17 cellular contexts compared by ENCODE assay signal in genomic region chr5:32458799-32459400, GRCh38. TPM values are rescaled to one million over a fixed set of nuclear protein-coding genes. Genes with fewer than 3 reads are reported as not detected.
DNase-seq lines count a peak whose midpoint lies in the region; ATAC-seq and TF ChIP-seq lines count a peak whose summit lies in the region.
"Had no signal": no experiment of that assay in that cellular context is flagged by ENCODE, and none has a peak within 500 bp of the region (broad histone marks: within the 10 kb centered on the region; RNA-seq: fewer than 3 reads in every experiment).

No MANE protein-coding gene starts in this region.

- POLR2A ChIA-PET in HEK293 (lab: Yijun Ruan, JAX): no interaction called here

- H3K4me3 ChIP-seq in HEK293 (ENCODE audit: low read depth, low read length) (no peak overlapping the region), fibroblast of the aortic adventitia (ENCODE audit: low read depth, low read length) (no peak overlapping the region), liver (ENCODE audit: low read depth in 1 of 3, low read length in 3 of 3) (no peak overlapping the region)
- H3K4me3 ChIP-seq: GM23338 had no signal

- no peak overlapping the region for H3K9ac ChIP-seq in liver (ENCODE audit: low read depth in 1 of 2, low read length in 2 of 2)

- CTCF ChIA-PET in HEK293 (lab: Yijun Ruan, JAX): interaction anchor here (1.1 kb wide), 1 partner anchor 131 kb away, joined by 7 read pairs; no protein-coding TSS in a partner anchor

- H3K9me3 ChIP-seq in HEK293 (ENCODE audit: control insufficient read depth, insufficient read depth, low read depth, low read length): no peaks in the 10 kb centered on the region
- H3K9me3 ChIP-seq in liver (ENCODE audit: control insufficient read depth in 4 of 4, low read length in 3 of 4): peaks cover 0 to 3% (median 0%) of the 10 kb centered on the region in 4 donors
- H3K9me3 ChIP-seq: BE2C had no signal

- H3K36me3 ChIP-seq in HEK293 (ENCODE audit: control insufficient read depth in 2 of 2, insufficient read depth in 1 of 2, low read length in 2 of 2): no peaks in the 10 kb centered on the region
- H3K36me3 ChIP-seq in liver (ENCODE audit: control insufficient read depth in 4 of 4, insufficient read depth in 3 of 4, low read depth in 1 of 4, low read length in 3 of 4): no peaks in the 10 kb centered on the region
- H3K36me3 ChIP-seq: BE2C had no signal

- peak; percentile 55 for DNase-seq in fibroblast of the aortic adventitia (ENCODE audit: low read depth)
- DNase-seq: ACHN; BE2C; C1 segment of cervical spinal cord; CD4-positive, CD25-positive, alpha-beta regulatory T cell; DMS153; DMS79; GF-D8; H7; KBM-7 had no signal

- ATAC-seq in GM18909 (IDR thresholded peaks at IDR 0.05; ENCODE audit: poor library complexity, unreplicated experiment) (no peak), GM18867 (IDR thresholded peaks at IDR 0.05; ENCODE audit: unreplicated experiment) (no peak), GM21381 (IDR thresholded peaks at IDR 0.05; ENCODE audit: unreplicated experiment) (no peak)
- ATAC-seq: GM23338, HCT116 had no signal

- TF ChIP-seq RAD21 in liver (IDR thresholded peaks at IDR 0.05): peak in 1 of 2 donors; percentile 62

- H3K27ac ChIP-seq in HEK293 (ENCODE audit: extremely low read depth, low read depth, low read length) (no peak overlapping the region), liver (ENCODE audit: low read depth in 1 of 2, low read length in 2 of 2) (no peak overlapping the region)

- H3K27me3 ChIP-seq in liver (ENCODE audit: control insufficient read depth in 4 of 4, insufficient read depth in 4 of 4, low read length in 3 of 4): no peaks in the 10 kb centered on the region
- H3K27me3 ChIP-seq: BE2C had no signal

- 52% methylated on average over 5 of the region's 5 CpGs for WGBS in liver

- TF ChIP-seq CTCF in HEK293 (tag by site-specific recombination; IDR thresholded peaks at IDR 0.05): no peak
- TF ChIP-seq CTCF in fibroblast of the aortic adventitia (IDR thresholded peaks at IDR 0.05; ENCODE audit: insufficient read depth, low read length): no peak
- no peak for TF ChIP-seq CTCF in liver (IDR thresholded peaks at IDR 0.05; ENCODE audit: low read depth, low read length, missing input control)

- H3K4me1 ChIP-seq in HEK293 (ENCODE audit: control insufficient read depth, insufficient read depth, low read length) (no peaks in the 10 kb centered on the region), liver (ENCODE audit: control insufficient read depth in 4 of 4, insufficient read depth in 4 of 4, low read length in 3 of 4) (peaks cover 0 to 9% (median 4%) of the 10 kb centered on the region in 4 donors)
- H3K4me1 ChIP-seq: BE2C had no signal

TF ChIP-seq in HEK293, 187 proteins besides CTCF, POLR2A, EP300 and RAD21:
- peak; percentile 79 for TF ChIP-seq ZNF585B (tag by site-specific recombination; IDR thresholded peaks at IDR 0.05)
- TF ChIP-seq ZNF19 (tag by site-specific recombination; IDR thresholded peaks at IDR 0.05; ENCODE audit: low read depth): no peak
- TF ChIP-seq ZNF221 (tag by site-specific recombination; IDR thresholded peaks at IDR 0.05; ENCODE audit: borderline replicate concordance): no peak
- no peak for TF ChIP-seq ZNF792 (tag by site-specific recombination; IDR thresholded peaks at IDR 0.05)
- TF ChIP-seq ZNF670 (tag by site-specific recombination; IDR thresholded peaks at IDR 0.05; ENCODE audit: low read depth): no peak
- TF ChIP-seq, protein P1, sequence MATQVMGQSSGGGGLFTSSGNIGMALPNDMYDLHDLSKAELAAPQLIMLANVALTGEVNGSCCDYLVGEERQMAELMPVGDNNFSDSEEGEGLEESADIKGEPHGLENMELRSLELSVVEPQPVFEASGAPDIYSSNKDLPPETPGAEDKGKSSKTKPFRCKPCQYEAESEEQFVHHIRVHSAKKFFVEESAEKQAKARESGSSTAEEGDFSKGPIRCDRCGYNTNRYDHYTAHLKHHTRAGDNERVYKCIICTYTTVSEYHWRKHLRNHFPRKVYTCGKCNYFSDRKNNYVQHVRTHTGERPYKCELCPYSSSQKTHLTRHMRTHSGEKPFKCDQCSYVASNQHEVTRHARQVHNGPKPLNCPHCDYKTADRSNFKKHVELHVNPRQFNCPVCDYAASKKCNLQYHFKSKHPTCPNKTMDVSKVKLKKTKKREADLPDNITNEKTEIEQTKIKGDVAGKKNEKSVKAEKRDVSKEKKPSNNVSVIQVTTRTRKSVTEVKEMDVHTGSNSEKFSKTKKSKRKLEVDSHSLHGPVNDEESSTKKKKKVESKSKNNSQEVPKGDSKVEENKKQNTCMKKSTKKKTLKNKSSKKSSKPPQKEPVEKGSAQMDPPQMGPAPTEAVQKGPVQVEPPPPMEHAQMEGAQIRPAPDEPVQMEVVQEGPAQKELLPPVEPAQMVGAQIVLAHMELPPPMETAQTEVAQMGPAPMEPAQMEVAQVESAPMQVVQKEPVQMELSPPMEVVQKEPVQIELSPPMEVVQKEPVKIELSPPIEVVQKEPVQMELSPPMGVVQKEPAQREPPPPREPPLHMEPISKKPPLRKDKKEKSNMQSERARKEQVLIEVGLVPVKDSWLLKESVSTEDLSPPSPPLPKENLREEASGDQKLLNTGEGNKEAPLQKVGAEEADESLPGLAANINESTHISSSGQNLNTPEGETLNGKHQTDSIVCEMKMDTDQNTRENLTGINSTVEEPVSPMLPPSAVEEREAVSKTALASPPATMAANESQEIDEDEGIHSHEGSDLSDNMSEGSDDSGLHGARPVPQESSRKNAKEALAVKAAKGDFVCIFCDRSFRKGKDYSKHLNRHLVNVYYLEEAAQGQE (tag by site-specific recombination; IDR thresholded peaks at IDR 0.05): no peak

TF ChIP-seq in liver, 16 proteins besides CTCF, POLR2A, EP300 and RAD21:
- TF ChIP-seq FOXA1 (IDR thresholded peaks at IDR 0.05): no peak
- no peak for TF ChIP-seq ZBTB33 (IDR thresholded peaks at IDR 0.05)
- no peak for TF ChIP-seq TAF1 (conservative IDR thresholded peaks at IDR 0.05)
- peak; percentile 97 for TF ChIP-seq SP1 (IDR thresholded peaks at IDR 0.05)
- TF ChIP-seq HNF4A (conservative IDR thresholded peaks at IDR 0.05): peak; percentile 96 to 98
- TF ChIP-seq GABPA (IDR thresholded peaks at IDR 0.05 in 1 of 2, conservative IDR thresholded peaks at IDR 0.05 in 1 of 2): no peak
- TF ChIP-seq EGR1 (IDR thresholded peaks at IDR 0.05; ENCODE audit: low read depth in 2 of 2): no peak
- TF ChIP-seq, protein P2, sequence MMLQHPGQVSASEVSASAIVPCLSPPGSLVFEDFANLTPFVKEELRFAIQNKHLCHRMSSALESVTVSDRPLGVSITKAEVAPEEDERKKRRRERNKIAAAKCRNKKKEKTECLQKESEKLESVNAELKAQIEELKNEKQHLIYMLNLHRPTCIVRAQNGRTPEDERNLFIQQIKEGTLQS (IDR thresholded peaks at IDR 0.05): no peak
- TF ChIP-seq, protein P1 (IDR thresholded peaks at IDR 0.05): peak; percentile 51
- peak; percentile 48 for TF ChIP-seq YY1 (IDR thresholded peaks at IDR 0.05)
- TF ChIP-seq RXRA (IDR thresholded peaks at IDR 0.05): peak; percentile 54 to 72
- TF ChIP-seq JUND (IDR thresholded peaks at IDR 0.05): peak; percentile 60 to 61
- no peak for TF ChIP-seq NR2F2 (IDR thresholded peaks at IDR 0.05)
- TF ChIP-seq HNF4G (IDR thresholded peaks at IDR 0.05): peak; percentile 90
- no peak for TF ChIP-seq FOXA2 (IDR thresholded peaks at IDR 0.05)
- TF ChIP-seq, protein P3, sequence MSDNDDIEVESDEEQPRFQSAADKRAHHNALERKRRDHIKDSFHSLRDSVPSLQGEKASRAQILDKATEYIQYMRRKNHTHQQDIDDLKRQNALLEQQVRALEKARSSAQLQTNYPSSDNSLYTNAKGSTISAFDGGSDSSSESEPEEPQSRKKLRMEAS (IDR thresholded peaks at IDR 0.05): peak; percentile 71
TF ChIP-seq in liver: peak in this region for 8.

RNA-seq across cellular contexts. Expression of gene ZFR, which starts 14.4 kb away (rescaled TPM):
- total RNA-seq in fibroblast of the aortic adventitia (ENCODE audit: low replicate concordance) (61.2 and 118 TPM in 2 replicates), liver (10 to 100 TPM; 35.8 to 44.5 TPM)
- 10 to 100 TPM; 17.5 to 25.8 TPM for polyA plus RNA-seq in liver
